Comparison of ENCODE assay signal across 1 cellular context in genomic region chr19:8399681-8400188, GRCh38.
TF ChIP-seq lines count a peak whose summit lies in the region.

No MANE protein-coding gene starts in this region.

TF ChIP-seq in K562, 482 proteins besides CTCF, POLR2A, EP300 and RAD21:
- TF ChIP-seq ZBTB33 (CRISPR knock-in tag; IDR thresholded peaks at IDR 0.05) (peak; percentile 75), RBFOX2 (IDR thresholded peaks at IDR 0.05; ENCODE audit: low read depth, low read length) (peak; percentile 36; the same call in 1 of the 2 replicates), POLR2G (IDR thresholded peaks at IDR 0.05; ENCODE audit: low read depth, low read length) (peak; percentile 55; the same call in 1 of the 2 replicates), MEIS2 (IDR thresholded peaks at IDR 0.05; ENCODE audit: partially characterized antibody) (no peak), RBM22 (IDR thresholded peaks at IDR 0.05; ENCODE audit: low read depth, low read length, poor library complexity, severe bottlenecking) (no peak)
